ENCODE assay signal across 14 cellular contexts in the genomic region with DNA sequence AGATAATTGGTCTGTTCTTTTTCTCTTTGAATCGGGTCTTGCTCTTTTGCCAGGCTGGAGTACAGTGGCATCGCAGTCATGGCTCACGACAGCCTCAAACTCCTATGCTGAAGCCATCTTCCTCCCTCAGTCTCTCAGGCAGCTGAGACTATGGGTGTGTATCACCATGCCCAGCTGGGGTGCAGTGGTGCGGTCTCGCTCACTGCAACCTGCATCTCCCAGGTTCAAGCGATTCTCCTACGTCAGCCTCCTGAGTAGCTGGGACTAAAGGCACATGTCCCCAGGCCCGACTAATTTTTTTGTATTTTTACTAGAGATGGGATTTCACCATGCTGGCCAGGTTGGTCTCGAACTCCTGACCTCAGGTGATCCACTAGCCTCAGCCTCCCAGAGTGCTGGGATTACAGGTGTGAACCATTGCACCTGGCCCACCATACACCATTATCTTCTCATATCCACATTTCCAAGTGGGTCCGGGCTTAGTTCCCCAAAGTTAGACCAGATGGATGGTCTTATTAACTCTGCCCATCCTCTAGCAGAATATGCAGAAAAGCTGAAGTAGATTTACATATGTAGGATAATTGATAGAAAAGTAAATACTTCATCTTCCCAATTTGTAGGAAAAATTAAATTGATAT.
"Had no signal": no experiment of that assay in that cellular context is flagged by ENCODE, and none has a peak within 500 bp of the region (broad histone marks: within the 10 kb centered on the region; RNA-seq: fewer than 3 reads in every experiment).

No MANE protein-coding gene starts in this region.

- H3K4me3 Mint-ChIP-seq: activated naive CD8-positive, alpha-beta T cell; activated T-helper 1 cell treated with anti-CD3 and anti-CD28 coated beads, Interleukin-12 subunit alpha, Interleukin-12 subunit beta, Interleukin-2, Interleukin-4 antibody, amounts not matched to agents 30 ng/mL and 10 ng/mL and 1 ng/mL, durations not matched to agents 14 hours and 24 hours and 36 hours; effector memory CD8-positive, alpha-beta T cell; nephron; stimulated activated naive CD8-positive, alpha-beta T cell treated with anti-CD3 and anti-CD28 coated beads, Interleukin-15, Interleukin-2, amounts not matched to agents 100 ng/mL and 50 ng/mL, for 24 hours had no signal

- ATAC-seq: effector memory CD8-positive, alpha-beta T cell had no signal

- H3K36me3 ChIP-seq: uterus had no signal

- H3K4me1 ChIP-seq: prostate gland, right atrium auricular region, uterus had no signal

- H3K27me3 Mint-ChIP-seq: activated naive CD8-positive, alpha-beta T cell; effector memory CD8-positive, alpha-beta T cell; stimulated activated naive CD8-positive, alpha-beta T cell treated with anti-CD3 and anti-CD28 coated beads, Interleukin-15, Interleukin-2, amounts not matched to agents 100 ng/mL and 50 ng/mL, for 24 hours had no signal

- H3K9me3 Mint-ChIP-seq: activated T-helper 1 cell treated with anti-CD3 and anti-CD28 coated beads, Interleukin-12 subunit alpha, Interleukin-12 subunit beta, Interleukin-2, Interleukin-4 antibody, amounts not matched to agents 30 ng/mL and 10 ng/mL and 1 ng/mL, durations not matched to agents 14 hours and 24 hours and 36 hours; effector memory CD8-positive, alpha-beta T cell; nephron; stimulated activated naive CD8-positive, alpha-beta T cell treated with anti-CD3 and anti-CD28 coated beads, Interleukin-15, Interleukin-2, amounts not matched to agents 100 ng/mL and 50 ng/mL, for 24 hours had no signal

- H3K27me3 ChIP-seq: cardiac muscle cell, right atrium auricular region, tibial nerve, uterus had no signal

- H3K4me1 Mint-ChIP-seq: nephron had no signal

- H3K27ac Mint-ChIP-seq: activated naive CD8-positive, alpha-beta T cell; activated T-helper 1 cell treated with anti-CD3 and anti-CD28 coated beads, Interleukin-12 subunit alpha, Interleukin-12 subunit beta, Interleukin-2, Interleukin-4 antibody, amounts not matched to agents 30 ng/mL and 10 ng/mL and 1 ng/mL, durations not matched to agents 14 hours and 24 hours and 36 hours; nephron; stimulated activated naive CD8-positive, alpha-beta T cell treated with anti-CD3 and anti-CD28 coated beads, Interleukin-15, Interleukin-2, amounts not matched to agents 100 ng/mL and 50 ng/mL, for 24 hours had no signal

- DNase-seq: activated CD4-positive, alpha-beta T cell treated with anti-CD3 and anti-CD28 coated beads for 48 hours; effector memory CD8-positive, alpha-beta T cell; stimulated activated CD4-positive, alpha-beta T cell treated with anti-CD3 and anti-CD28 coated beads, Interleukin-2, amount 100 ng/mL, for 24 hours; SW 1271; uterus; WERI-Rb-1 had no signal

- H3K4me3 ChIP-seq: cardiac muscle cell, prostate gland, right atrium auricular region, tibial nerve, uterus had no signal

- H3K27ac ChIP-seq: cardiac muscle cell, prostate gland, right atrium auricular region, tibial nerve, uterus, WERI-Rb-1 had no signal

- H3K9me3 ChIP-seq: prostate gland, right atrium auricular region, tibial nerve, uterus had no signal
